Comparison of ENCODE assay signal across 8 cellular contexts in the genomic region with DNA sequence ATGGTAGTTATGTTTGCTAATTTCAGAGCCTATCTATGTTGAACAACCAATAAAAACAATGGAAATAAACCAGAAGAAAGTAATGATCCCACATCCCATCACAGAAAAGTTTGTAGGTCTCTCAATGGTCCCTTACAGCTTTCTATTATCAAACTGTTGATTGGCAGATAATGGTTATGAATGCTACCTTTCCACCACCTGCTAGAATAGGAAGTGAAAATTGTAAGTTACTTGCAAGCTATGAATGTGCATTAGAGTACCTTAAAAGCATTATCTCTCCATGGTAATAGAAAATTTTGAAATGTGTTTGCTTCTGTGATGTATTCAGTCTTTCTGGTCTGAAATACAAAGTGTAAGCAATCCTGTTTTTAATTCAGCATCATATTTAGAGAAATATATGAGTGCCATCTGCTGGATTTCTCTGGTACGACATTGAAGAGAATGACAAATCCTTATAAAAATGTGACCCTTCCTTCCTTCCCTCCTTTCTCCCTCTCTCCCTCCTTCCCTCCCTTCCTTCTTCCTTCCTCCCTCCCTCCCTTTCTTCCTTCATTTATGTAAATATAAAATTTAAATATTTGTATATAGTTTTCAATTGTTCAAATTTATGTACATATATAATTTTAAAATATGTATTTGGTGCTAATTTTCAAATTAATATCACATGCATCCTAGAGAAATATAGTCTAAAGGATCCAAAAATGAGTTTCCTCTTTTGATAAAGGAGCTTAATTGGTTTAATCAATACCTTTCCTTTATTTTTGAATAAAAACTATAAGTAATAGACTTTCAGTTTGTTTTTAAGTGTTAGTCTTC. TPM values are rescaled to one million over a fixed set of nuclear protein-coding genes. Genes with fewer than 3 reads are reported as not detected.
DNase-seq lines count a peak whose midpoint lies in the region; ATAC-seq and TF ChIP-seq lines count a peak whose summit lies in the region.

No MANE protein-coding gene starts in this region.

- peaks cover 1% of the 10 kb centered on the region; the same call in 1 of the 2 replicates for H3K27me3 ChIP-seq in PC-9 (ENCODE audit: insufficient read depth, low read depth)
- peaks cover 0 to 8% (median 0%) of the 10 kb centered on the region in 7 donors for H3K27me3 ChIP-seq in spleen (replicated peaks in 1 of 7)
- no peaks in the 10 kb centered on the region for H3K27me3 ChIP-seq in esophagus squamous epithelium

- intact Hi-C loops in PC-9 (cut with micrococcal nuclease; ENCODE audit: unreplicated experiment) (loop anchor here (1.0 to 5.0 kb wide), 2 partner anchors 679 to 1031 kb away; no protein-coding TSS in a partner anchor), spleen (cut with DNase I; ENCODE audit: low total_unique reads) (loop anchor here (10.0 kb wide), 2 partner anchors 681 to 1221 kb away; no protein-coding TSS in a partner anchor), esophagus squamous epithelium (cut with DNase I) (no loop called here)

- CTCF ChIA-PET in PC-9 (lab: Charles Lee) = interaction anchor here (0.5 to 0.6 kb wide), 3 partner anchors 214 to 1621 kb away, joined by 3 to 7 read pairs (median 3); no protein-coding TSS in a partner anchor

- H3K9me2 ChIP-seq in PC-9 (ENCODE audit: insufficient read depth) = no peaks in the 10 kb centered on the region

- 0 to 7% (median 2%) methylated on average over 1 of the region's 1 CpG for WGBS in spleen, 5 donors
- 0% methylated on average over 1 of the region's 1 CpG for WGBS in esophagus squamous epithelium, 2 donors

- no peak overlapping the region for H3K27ac ChIP-seq in PC-9
- H3K27ac ChIP-seq in spleen = no peak overlapping the region
- H3K27ac ChIP-seq in esophagus squamous epithelium = no peak overlapping the region

- no peaks in the 10 kb centered on the region for H3K79me2 ChIP-seq in PC-9 (ENCODE audit: low read depth)

- ATAC-seq in HG02852 (IDR thresholded peaks at IDR 0.05; ENCODE audit: unreplicated experiment) (peak; percentile 56), HG03469 (IDR thresholded peaks at IDR 0.05; ENCODE audit: unreplicated experiment) (no peak)

- no peaks in the 10 kb centered on the region for H3K36me3 ChIP-seq in PC-9 (ENCODE audit: low read depth)
- no peaks in the 10 kb centered on the region for H3K36me3 ChIP-seq in spleen
- no peaks in the 10 kb centered on the region for H3K36me3 ChIP-seq in esophagus squamous epithelium

- no peaks in the 10 kb centered on the region for H3F3A ChIP-seq in PC-9 (ENCODE audit: insufficient read depth, low read depth)

- POLR2A ChIA-PET in PC-9 (lab: Charles Lee; ENCODE audit: unreplicated experiment) = no interaction called here

- no peak overlapping the region for H3K4me2 ChIP-seq in PC-9

- peak; percentile 54 for DNase-seq in ELR (ENCODE audit: low read depth)
- no peak for DNase-seq in PC-9
- DNase-seq in fibroblast of the aortic adventitia (ENCODE audit: low read depth) = peak; percentile 58
- DNase-seq in spleen = no peak
- no peak for DNase-seq in esophagus squamous epithelium (lab: John Stamatoyannopoulos, UW)
- DNase-seq in NOMO-1 treated with dmso at 0.1 percent for 144 hours (lab: John Stamatoyannopoulos, UW; ENCODE audit: unreplicated experiment) = no peak

- no peak overlapping the region for H3K4me3 ChIP-seq in PC-9
- H3K4me3 ChIP-seq in fibroblast of the aortic adventitia (ENCODE audit: low read depth, low read length) = no peak overlapping the region
- no peak overlapping the region for H3K4me3 ChIP-seq in spleen
- H3K4me3 ChIP-seq in esophagus squamous epithelium = no peak overlapping the region

- TF ChIP-seq CTCF in PC-9 (conservative IDR thresholded peaks at IDR 0.05) (peak; percentile 64), fibroblast of the aortic adventitia (IDR thresholded peaks at IDR 0.05; ENCODE audit: insufficient read depth, low read length) (peak; percentile 56), spleen (IDR thresholded peaks at IDR 0.05 in 8 of 11, conservative IDR thresholded peaks at IDR 0.05 in 3 of 11) (peak in 9 of 11 experiments; percentile 13 to 59 (median 47)), esophagus squamous epithelium (IDR thresholded peaks at IDR 0.05) (peak in 3 of 6 experiments; percentile 34 to 53 (median 44))

- H4K20me1 ChIP-seq in PC-9 (ENCODE audit: insufficient read depth) = no peaks in the 10 kb centered on the region

- H3K9me3 ChIP-seq in PC-9 (ENCODE audit: insufficient read depth, low read depth) (no peaks in the 10 kb centered on the region), spleen (no peaks in the 10 kb centered on the region), esophagus squamous epithelium (no peaks in the 10 kb centered on the region)

- no peak overlapping the region for H2AFZ ChIP-seq in PC-9

- TF ChIP-seq POLR2A in spleen (IDR thresholded peaks at IDR 0.05) = no peak
- TF ChIP-seq POLR2A in esophagus squamous epithelium (IDR thresholded peaks at IDR 0.05) = no peak

- no TSS peak for BruUV-seq in PC-9 (replicated peaks; lab: Mats Ljungman, UMichigan)

- H3K4me1 ChIP-seq in PC-9 (replicated peaks; ENCODE audit: insufficient read depth) = no peaks in the 10 kb centered on the region
- H3K4me1 ChIP-seq in spleen = no peaks in the 10 kb centered on the region
- H3K4me1 ChIP-seq in esophagus squamous epithelium = no peaks in the 10 kb centered on the region

RNA-seq across cellular contexts. Expression of a gene that starts 41.4 kb away (rescaled TPM):
- not detected in 2 replicates for total RNA-seq in PC-9 (2021)
- total RNA-seq in fibroblast of the aortic adventitia (ENCODE audit: low replicate concordance) = not detected in 2 replicates
- not detected for total RNA-seq in spleen
- not detected for polyA plus RNA-seq in spleen
- 1 to 10 TPM in 3 of 4 donors, under 1 TPM in 1; 0.38 to 2.4 (median 1.7) TPM for total RNA-seq in esophagus squamous epithelium

Comparison
In these comparisons a context has a peak if more than half of its experiments do, and no peak if none do; other contexts are left out.
1. DNase-seq: peak in ELR (single experiment) and fibroblast of the aortic adventitia (single experiment); none in PC-9 (0 of 2), spleen (single experiment), esophagus squamous epithelium (single experiment) and NOMO-1 treated with dmso at 0.1 percent for 144 hours (single experiment).